21 cellular contexts compared by ENCODE assay signal in the genomic region with DNA sequence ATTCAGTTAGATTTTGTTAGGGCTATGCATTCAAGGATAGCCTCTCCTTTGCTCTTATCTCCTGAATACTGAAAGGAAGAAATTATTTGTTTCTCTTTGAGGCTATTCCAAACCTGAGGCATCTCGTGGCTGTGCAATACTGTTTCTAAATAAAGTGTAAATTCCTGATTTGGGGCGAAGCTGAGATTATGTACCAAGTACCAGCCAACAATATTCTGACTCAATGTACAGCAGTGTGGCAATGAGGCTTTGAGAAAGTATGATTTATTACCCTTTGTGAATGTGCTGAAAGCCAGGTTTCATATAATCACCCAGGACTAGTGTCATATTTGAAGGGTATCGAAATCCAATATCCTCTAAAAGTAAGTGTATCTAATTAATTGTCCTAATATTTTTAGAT.
"Had no signal": no experiment of that assay in that cellular context is flagged by ENCODE, and none has a peak within 500 bp of the region (broad histone marks: within the 10 kb centered on the region; RNA-seq: fewer than 3 reads in every experiment).

No MANE protein-coding gene starts in this region.

- DNase-seq: activated CD4-positive, alpha-beta memory T cell treated with anti-CD3 and anti-CD28 coated beads for 36 hours; activated CD4-positive, alpha-beta T cell treated with anti-CD3 and anti-CD28 coated beads for 4 hours; activated CD4-positive, CD25-positive, alpha-beta regulatory T cell; activated naive CD4-positive, alpha-beta T cell treated with Interleukin-2 at 50 U/mL for 16 hours; activated naive CD8-positive, alpha-beta T cell treated with anti-CD3 and anti-CD28 coated beads for 36 hours; activated T-cell treated with anti-CD3 and anti-CD28 coated beads, Interleukin-2, amount 50 U/mL, for 48 hours; amniotic stem cell; endodermal cell; foreskin fibroblast; kidney; lower lobe of right lung; naive thymus-derived CD8-positive, alpha-beta T cell; ovary; right cardiac atrium; stimulated activated CD4-positive, alpha-beta T cell treated with anti-CD3 and anti-CD28 coated beads, Interleukin-4, amount 100 ng/mL, for 4 hours; stimulated activated naive CD8-positive, alpha-beta T cell treated with anti-CD3 and anti-CD28 coated beads, Interleukin-15, Interleukin-2, amounts not matched to agents 100 U/mL and 50 U/mL, for 24 hours; T-helper 17 cell; thyroid gland had no signal

- H3K9me3 Mint-ChIP-seq: activated CD4-positive, alpha-beta memory T cell treated with anti-CD3 and anti-CD28 coated beads for 36 hours; activated naive CD8-positive, alpha-beta T cell treated with anti-CD3 and anti-CD28 coated beads for 36 hours; endodermal cell; naive thymus-derived CD8-positive, alpha-beta T cell had no signal

- H3K27ac Mint-ChIP-seq: activated CD4-positive, alpha-beta memory T cell treated with anti-CD3 and anti-CD28 coated beads for 36 hours; activated naive CD8-positive, alpha-beta T cell treated with anti-CD3 and anti-CD28 coated beads for 36 hours; endodermal cell; T-helper 17 cell had no signal

- H3K4me3 ChIP-seq: breast epithelium, coronary artery, lower lobe of right lung, ovary, prostate gland, thyroid gland had no signal

- H3K4me1 Mint-ChIP-seq: activated naive CD8-positive, alpha-beta T cell treated with anti-CD3 and anti-CD28 coated beads for 36 hours; naive thymus-derived CD8-positive, alpha-beta T cell; T-helper 17 cell had no signal

- H3K4me3 Mint-ChIP-seq: activated CD4-positive, alpha-beta memory T cell treated with anti-CD3 and anti-CD28 coated beads for 36 hours; activated naive CD8-positive, alpha-beta T cell treated with anti-CD3 and anti-CD28 coated beads for 36 hours; endodermal cell; naive thymus-derived CD8-positive, alpha-beta T cell; T-helper 17 cell had no signal

- ATAC-seq: lower lobe of right lung; naive thymus-derived CD8-positive, alpha-beta T cell; right cardiac atrium; stimulated activated naive CD8-positive, alpha-beta T cell treated with anti-CD3 and anti-CD28 coated beads, Interleukin-15, Interleukin-2, amounts not matched to agents 100 U/mL and 50 U/mL, for 24 hours; T-helper 17 cell had no signal

- H3K36me3 Mint-ChIP-seq: activated CD4-positive, alpha-beta memory T cell treated with anti-CD3 and anti-CD28 coated beads for 36 hours; activated naive CD8-positive, alpha-beta T cell treated with anti-CD3 and anti-CD28 coated beads for 36 hours; naive thymus-derived CD8-positive, alpha-beta T cell had no signal
